ENCODE assay signal across 23 cellular contexts in genomic region chr7:19060870-19061269, GRCh38. TPM values are rescaled to one million over a fixed set of nuclear protein-coding genes. Genes with fewer than 3 reads are reported as not detected.
DNase-seq lines count a peak whose midpoint lies in the region; ATAC-seq, FAIRE-seq and TF ChIP-seq lines count a peak whose summit lies in the region.
"Had no signal": no experiment of that assay in that cellular context is flagged by ENCODE, and none has a peak within 500 bp of the region (broad histone marks: within the 10 kb centered on the region; RNA-seq: fewer than 3 reads in every experiment).

No MANE protein-coding gene starts in this region.

- ATAC-seq in HG02642 (IDR thresholded peaks at IDR 0.05; ENCODE audit: poor library complexity, unreplicated experiment): no peak
- ATAC-seq: activated CD8-positive, alpha-beta memory T cell treated with anti-CD3 and anti-CD28 coated beads, Interleukin-2, amount 10 ng/mL, durations not matched to agents 7 days and 5 days; lower lobe of right lung; pancreas had no signal

- H3K27me3 ChIP-seq in adipocyte (replicated peaks; ENCODE audit: control insufficient read depth, insufficient read depth, low read length): no peaks in the 10 kb centered on the region
- H3K27me3 ChIP-seq: adrenal gland, pancreas, suprapubic skin had no signal

- H3K9ac ChIP-seq in adipocyte (ENCODE audit: low read length): no peak overlapping the region

- FAIRE-seq in H54 (lab: Jason Lieb, UNC): peak; percentile 97
- FAIRE-seq: pancreas had no signal

- no peak overlapping the region for H3K4me3 ChIP-seq in adipocyte (ENCODE audit: low read length)
- H3K4me3 ChIP-seq in fibroblast of the aortic adventitia (ENCODE audit: low read depth, low read length): no peak overlapping the region
- H3K4me3 ChIP-seq: adrenal gland, lower lobe of right lung, pancreas, suprapubic skin had no signal

- TF ChIP-seq POLR2A in H54 (IDR thresholded peaks at IDR 0.05; ENCODE audit: low read depth, low read length): no peak

- peak; percentile 50 for DNase-seq in AG08395 (ENCODE audit: low spot score)
- no peak for DNase-seq in H54 (ENCODE audit: insufficient read length, low spot score)
- DNase-seq in adipocyte (ENCODE audit: low read depth): peak; percentile 86
- DNase-seq in fibroblast of the aortic adventitia (ENCODE audit: low read depth): peak; percentile 47
- DNase-seq in DMS 273 treated with DMSO at 0.1 percent for 48 hours (lab: John Stamatoyannopoulos, UW): no peak
- no peak for DNase-seq in UCSD-AML1 (lab: John Stamatoyannopoulos, UW; ENCODE audit: unreplicated experiment)
- DNase-seq in NCI-H1092 treated with DMSO at 0.1 percent for 48 hours (lab: John Stamatoyannopoulos, UW): no peak
- DNase-seq: activated CD4-positive, alpha-beta T cell treated with anti-CD3 and anti-CD28 coated beads for 1 hour; activated CD8-positive, alpha-beta memory T cell treated with anti-CD3 and anti-CD28 coated beads, Interleukin-2, amount 10 ng/mL, durations not matched to agents 7 days and 5 days; adrenal gland; Calu3; cerebellar nuclear complex; endodermal cell; H9; lower lobe of right lung; naive B cell; NCI-H1436 treated with DMSO at 0.1 percent for 48 hours; pancreas; SHP77; T-helper 9 cell had no signal

- no peak for TF ChIP-seq CTCF in fibroblast of the aortic adventitia (IDR thresholded peaks at IDR 0.05; ENCODE audit: insufficient read depth, low read length)

- H3K9me3 ChIP-seq in adipocyte (ENCODE audit: control insufficient read depth, low read length): no peaks in the 10 kb centered on the region
- H3K9me3 ChIP-seq: adrenal gland, lower lobe of right lung, pancreas, suprapubic skin had no signal

- peaks cover 16% of the 10 kb centered on the region for H3K4me1 ChIP-seq in adipocyte (ENCODE audit: control insufficient read depth, insufficient read depth, low read length)
- H3K4me1 ChIP-seq: adrenal gland, lower lobe of right lung, pancreas, suprapubic skin had no signal

- H3K36me3 ChIP-seq in adipocyte (ENCODE audit: control insufficient read depth, insufficient read depth, low read length, severe bottlenecking): no peaks in the 10 kb centered on the region
- H3K36me3 ChIP-seq: adrenal gland, lower lobe of right lung, pancreas, suprapubic skin had no signal

RNA-seq across cellular contexts. Expression of gene TWIST1, which starts 56.6 kb away (rescaled TPM):
- total RNA-seq in fibroblast of the aortic adventitia (ENCODE audit: low replicate concordance): 28.7 and 33.2 TPM in 2 replicates
- total RNA-seq: H9, HT-29, lower lobe of right lung had no signal

Comparison
In these comparisons a context has a peak if more than half of its experiments do, and no peak if none do; other contexts are left out.
1. DNase-seq: peak in AG08395 (single experiment), adipocyte (single experiment) and fibroblast of the aortic adventitia (single experiment); none in H54 (single experiment), DMS 273 treated with DMSO at 0.1 percent for 48 hours (single experiment), UCSD-AML1 (single experiment) and NCI-H1092 treated with DMSO at 0.1 percent for 48 hours (single experiment).